Comparison of ENCODE assay signal across 1 cellular context in genomic region chr11:78532991-78533861, GRCh38.
TF ChIP-seq lines count a peak whose summit lies in the region.

No MANE protein-coding gene starts in this region.

TF ChIP-seq in GM12878, 131 proteins besides CTCF, POLR2A, EP300 and RAD21 (continued from another document and continues in another):
- TF ChIP-seq ELK1 (IDR thresholded peaks at IDR 0.05; ENCODE audit: low read depth, low read length) (no peak), SMAD5 (IDR thresholded peaks at IDR 0.05; ENCODE audit: low read depth) (no peak), STAT3 (IDR thresholded peaks at IDR 0.05; ENCODE audit: low read depth, low read length) (no peak), IKZF1 (conservative IDR thresholded peaks at IDR 0.05) (peak; percentile 34), JUNB (IDR thresholded peaks at IDR 0.05) (0 out of 2 replicates have a peak, but pooled peaks have one; percentile 4), SPI1 (IDR thresholded peaks at IDR 0.05; ENCODE audit: borderline replicate concordance, insufficient read depth, low read depth, low read length) (peak; percentile 98), FOXM1 (IDR thresholded peaks at IDR 0.05; ENCODE audit: low read depth, low read length) (no peak), E2F8 (IDR thresholded peaks at IDR 0.05; ENCODE audit: low read depth, partially characterized antibody) (no peak), NR2F1 (conservative IDR thresholded peaks at IDR 0.05) (no peak), ASH2L (IDR thresholded peaks at IDR 0.05; ENCODE audit: borderline replicate concordance, low read depth) (peak; percentile 35; the same call in 1 of the 2 replicates), HDAC6 (IDR thresholded peaks at IDR 0.05; ENCODE audit: unreplicated experiment) (no peak), HCFC1 (IDR thresholded peaks at IDR 0.05; ENCODE audit: low read length) (no peak), ATF3 (IDR thresholded peaks at IDR 0.05; ENCODE audit: borderline replicate concordance, extremely low read depth, low read depth, low read length) (no peak), POLR2AphosphoS2 (IDR thresholded peaks at IDR 0.05; ENCODE audit: low read depth, low read length) (no peak), NRF1 (conservative IDR thresholded peaks at IDR 0.05; ENCODE audit: low read depth, low read length) (no peak), NR2C1 (IDR thresholded peaks at IDR 0.05) (no peak), RCOR1 (conservative IDR thresholded peaks at IDR 0.05; ENCODE audit: low read depth, low read length) (0 out of 2 replicates have a peak, but pooled peaks have one; percentile 51), KDM1A (IDR thresholded peaks at IDR 0.05; ENCODE audit: borderline replicate concordance) (no peak), HSF1 (IDR thresholded peaks at IDR 0.05; ENCODE audit: low read depth, low read length) (no peak), TARDBP (IDR thresholded peaks at IDR 0.05; ENCODE audit: borderline replicate concordance) (no peak), PKNOX1 (IDR thresholded peaks at IDR 0.05) (peak; percentile 14; the same call in 1 of the 2 replicates), REST (IDR thresholded peaks at IDR 0.05; ENCODE audit: low read depth, low read length) (no peak), SRF (IDR thresholded peaks at IDR 0.05; ENCODE audit: low read depth in 2 of 2, low read length in 2 of 2) (no peak), RELB (IDR thresholded peaks at IDR 0.05; ENCODE audit: low read depth) (peak; percentile 71), BCLAF1 (IDR thresholded peaks at IDR 0.05) (no peak), E4F1 (IDR thresholded peaks at IDR 0.05; ENCODE audit: borderline replicate concordance, partially characterized antibody) (no peak), STAT1 (conservative IDR thresholded peaks at IDR 0.05) (no peak), PAX8 (IDR thresholded peaks at IDR 0.05) (no peak), ZBED1 (IDR thresholded peaks at IDR 0.05; ENCODE audit: borderline replicate concordance) (no peak), IRF4 (IDR thresholded peaks at IDR 0.05; ENCODE audit: low read depth, low read length) (no peak), NFXL1 (IDR thresholded peaks at IDR 0.05; ENCODE audit: borderline replicate concordance) (no peak), ZNF687 (IDR thresholded peaks at IDR 0.05) (no peak), MEF2B (IDR thresholded peaks at IDR 0.05; ENCODE audit: partially characterized antibody, poor library complexity, severe bottlenecking) (peak; percentile 47), SIX5 (IDR thresholded peaks at IDR 0.05; ENCODE audit: low read depth, low read length, severe bottlenecking) (no peak)
